ENCODE assay signal across 15 cellular contexts in genomic region chr1:229689915-229690314, GRCh38.
"Had no signal": no experiment of that assay in that cellular context is flagged by ENCODE, and none has a peak within 500 bp of the region (broad histone marks: within the 10 kb centered on the region; RNA-seq: fewer than 3 reads in every experiment).

No MANE protein-coding gene starts in this region.

- H3K4me3 ChIP-seq: esophagus muscularis mucosa, mucosa of descending colon, uterus had no signal

- DNase-seq: activated CD4-positive, alpha-beta T cell treated with anti-CD3 and anti-CD28 coated beads, Interleukin-2, amount 50 U/mL, for 1 hour; activated CD4-positive, CD25-positive, alpha-beta regulatory T cell treated with anti-CD3 and anti-CD28 coated beads, Interleukin-2, amount 50 U/mL, for 72 hours; activated naive CD4-positive, alpha-beta T cell; activated T-cell treated with anti-CD3 and anti-CD28 coated beads for 4 hours; dermis blood vessel endothelial cell; effector CD4-positive, alpha-beta T cell; foreskin melanocyte; kidney glomerular epithelial cell; mucosa of descending colon; nephron progenitor cell; stimulated activated CD4-positive, alpha-beta T cell treated with anti-CD3 and anti-CD28 coated beads, Interleukin-4, amount 100 ng/mL, for 24 hours; T1000; uterus had no signal

- H3K27ac ChIP-seq: esophagus muscularis mucosa, neutrophil, uterus had no signal

- H3K9me3 ChIP-seq: neutrophil, uterus had no signal

- H3K27me3 ChIP-seq: esophagus muscularis mucosa, uterus had no signal

- H3K36me3 ChIP-seq: esophagus muscularis mucosa, neutrophil, uterus had no signal

- H3K4me1 ChIP-seq: uterus had no signal
